ENCODE assay signal across 17 cellular contexts in genomic region chr14:32692441-32692840, GRCh38.
"Had no signal": no experiment of that assay in that cellular context is flagged by ENCODE, and none has a peak within 500 bp of the region (broad histone marks: within the 10 kb centered on the region; RNA-seq: fewer than 3 reads in every experiment).

No MANE protein-coding gene starts in this region.

- H3K4me1 ChIP-seq: esophagus squamous epithelium, prostate gland, uterus had no signal

- H3K27me3 ChIP-seq: esophagus squamous epithelium, neutrophil, ovary, uterus had no signal

- H3K27ac ChIP-seq: esophagus squamous epithelium, left ventricle myocardium inferior, neutrophil, ovary, prostate gland, uterus, VCaP had no signal

- H3K4me3 ChIP-seq: esophagus squamous epithelium, left ventricle myocardium inferior, lung, ovary, prostate gland, uterus had no signal

- H3K9me3 ChIP-seq: esophagus squamous epithelium, left ventricle myocardium inferior, neutrophil, ovary, prostate gland, uterus had no signal

- ATAC-seq: activated T-cell treated with anti-CD3 and anti-CD28 coated beads, Interleukin-2, amount 50 U/mL, for 72 hours; stimulated activated naive CD8-positive, alpha-beta T cell treated with anti-CD3 and anti-CD28 coated beads, Interleukin-15, amount 100 ng/mL, for 72 hours had no signal

- H3K36me3 ChIP-seq: esophagus squamous epithelium, left ventricle myocardium inferior, neutrophil, ovary, prostate gland, uterus had no signal

- DNase-seq: activated CD4-positive, alpha-beta T cell treated with anti-CD3 and anti-CD28 coated beads for 4 hours; activated CD4-positive, alpha-beta T cell treated with anti-CD3 and anti-CD28 coated beads, Interleukin-2, amount 50 U/mL, for 4 hours; activated naive CD4-positive, alpha-beta T cell treated with Interleukin-2 at 50 U/mL for 16 hours; activated T-cell treated with anti-CD3 and anti-CD28 coated beads for 4 hours; activated T-cell treated with anti-CD3 and anti-CD28 coated beads, Interleukin-2, amount 50 U/mL, for 72 hours; esophagus squamous epithelium; left ventricle myocardium inferior; nephron progenitor cell; ovary; small intestine; stimulated activated CD4-positive, alpha-beta T cell treated with anti-CD3 and anti-CD28 coated beads, Interleukin-4, amount 100 ng/mL, for 24 hours; stimulated activated naive CD8-positive, alpha-beta T cell treated with anti-CD3 and anti-CD28 coated beads, Interleukin-15, amount 100 ng/mL, for 72 hours; uterus had no signal
